10 cellular contexts compared by ENCODE assay signal in genomic region chr3:30648670-30649357, GRCh38. TPM values are rescaled to one million over a fixed set of nuclear protein-coding genes. Genes with fewer than 3 reads are reported as not detected.
DNase-seq lines count a peak whose midpoint lies in the region; ATAC-seq, FAIRE-seq and TF ChIP-seq lines count a peak whose summit lies in the region.
"Had no signal": no experiment of that assay in that cellular context is flagged by ENCODE, and none has a peak within 500 bp of the region (broad histone marks: within the 10 kb centered on the region; RNA-seq: fewer than 3 reads in every experiment).

No MANE protein-coding gene starts in this region.

- H3K27me3 ChIP-seq in OCI-LY3 (ENCODE audit: low read depth, low read length) (peaks cover 42% of the 10 kb centered on the region), esophagus muscularis mucosa (no peaks in the 10 kb centered on the region), skeletal muscle tissue (ENCODE audit: control insufficient read depth in 3 of 3, insufficient read depth in 3 of 3, low read length in 3 of 3) (no peaks in the 10 kb centered on the region)
- H3K27me3 ChIP-seq: pancreas had no signal

- no peak for TF ChIP-seq POLR2A in GM12891 (IDR thresholded peaks at IDR 0.05; ENCODE audit: low read depth, low read length)
- TF ChIP-seq POLR2A in esophagus muscularis mucosa (IDR thresholded peaks at IDR 0.05; ENCODE audit: low read depth) = no peak
- TF ChIP-seq POLR2A in GM18505 (IDR thresholded peaks at IDR 0.05; ENCODE audit: borderline replicate concordance, extremely low read depth, insufficient read depth, insufficient read length) = no peak

- H3K79me2 ChIP-seq in OCI-LY3 (ENCODE audit: low read length) = peaks cover 4% of the 10 kb centered on the region; the same call in 1 of the 2 replicates

- no peak for DNase-seq in GM12891 (ENCODE audit: insufficient read length, low spot score)
- DNase-seq in esophagus muscularis mucosa (ENCODE audit: extremely low spot score) = no peak
- no peak for DNase-seq in NCI-H82 treated with DMSO at 0.1 percent for 48 hours (lab: John Stamatoyannopoulos, UW; ENCODE audit: unreplicated experiment)
- DNase-seq: activated gamma-delta T cell, NCI-H82, pancreas had no signal

- ATAC-seq in GM18505 (IDR thresholded peaks at IDR 0.05; ENCODE audit: unreplicated experiment) (no peak), HG03571 (IDR thresholded peaks at IDR 0.05; ENCODE audit: unreplicated experiment) (no peak)

- no peak overlapping the region for H3K27ac ChIP-seq in OCI-LY3 (ENCODE audit: low read length)
- peak overlapping the region; percentile 36 to 62 (median 59) for H3K27ac ChIP-seq in esophagus muscularis mucosa (replicated peaks in 1 of 4)
- H3K27ac ChIP-seq in skeletal muscle tissue (ENCODE audit: low read depth, low read length) = peak overlapping the region; percentile 28

- H2AFZ ChIP-seq in OCI-LY3 (ENCODE audit: low read depth, low read length) = no peak overlapping the region

- peaks cover 9% of the 10 kb centered on the region; the same call in 1 of the 2 replicates for H4K20me1 ChIP-seq in OCI-LY3 (ENCODE audit: insufficient read depth, low read length)

- 91% methylated on average over 5 of the region's 5 CpGs for WGBS in esophagus muscularis mucosa

- FAIRE-seq in GM12891 (lab: Jason Lieb, UNC) = peak; percentile 9
- FAIRE-seq: pancreas had no signal

- TF ChIP-seq CTCF in OCI-LY3 (IDR thresholded peaks at IDR 0.05; ENCODE audit: low read depth, low read length) (no peak), esophagus muscularis mucosa (IDR thresholded peaks at IDR 0.05) (no peak)

- H3K4me2 ChIP-seq in OCI-LY3 (ENCODE audit: low read length) = peak overlapping the region; percentile 45

- H3K9me3 ChIP-seq in OCI-LY3 (ENCODE audit: insufficient read depth, low read length) (no peaks in the 10 kb centered on the region), esophagus muscularis mucosa (no peaks in the 10 kb centered on the region), skeletal muscle tissue (ENCODE audit: control insufficient read depth in 3 of 3, low read length in 3 of 3) (no peaks in the 10 kb centered on the region)
- H3K9me3 ChIP-seq: pancreas had no signal

- H3K9ac ChIP-seq in OCI-LY3 (ENCODE audit: low read length) (no peak overlapping the region), skeletal muscle tissue (ENCODE audit: low read depth in 1 of 3, low read length in 3 of 3) (no peak overlapping the region)

- H3K4me3 ChIP-seq in OCI-LY3 (ENCODE audit: low read length) (no peak overlapping the region), esophagus muscularis mucosa (no peak overlapping the region), skeletal muscle tissue (ENCODE audit: low read length in 3 of 3) (no peak overlapping the region)
- H3K4me3 ChIP-seq: pancreas had no signal

- H3K36me3 ChIP-seq in OCI-LY3 (replicated peaks; ENCODE audit: low read depth, low read length) (peaks cover 52% of the 10 kb centered on the region), esophagus muscularis mucosa (peaks cover 45 to 92% (median 71%) of the 10 kb centered on the region in 4 donors), skeletal muscle tissue (ENCODE audit: control insufficient read depth in 3 of 3, insufficient read depth in 3 of 3, low read length in 3 of 3) (peaks cover 11 to 55% (median 34%) of the 10 kb centered on the region in 3 donors)

- intact Hi-C loops in esophagus muscularis mucosa (cut with DNase I) = no loop called here

- peaks cover 31% of the 10 kb centered on the region for H3K4me1 ChIP-seq in OCI-LY3 (ENCODE audit: low read length)
- peaks cover 44 to 77% (median 68%) of the 10 kb centered on the region in 4 donors for H3K4me1 ChIP-seq in esophagus muscularis mucosa
- H3K4me1 ChIP-seq in skeletal muscle tissue (ENCODE audit: control insufficient read depth in 3 of 3, insufficient read depth in 3 of 3, low read length in 3 of 3) = peaks cover 4 to 32% (median 20%) of the 10 kb centered on the region in 3 donors

- TF ChIP-seq EP300 in esophagus muscularis mucosa (IDR thresholded peaks at IDR 0.05) = no peak

TF ChIP-seq in GM12891, 5 proteins besides CTCF, POLR2A, EP300 and RAD21:
- no peak for TF ChIP-seq SPI1 (IDR thresholded peaks at IDR 0.05; ENCODE audit: low read depth, low read length)
- no peak for TF ChIP-seq PAX5 (IDR thresholded peaks at IDR 0.05; ENCODE audit: insufficient read depth, low read length, severe bottlenecking)
- no peak for TF ChIP-seq POU2F2 (IDR thresholded peaks at IDR 0.05; ENCODE audit: low read depth, low read length)
- TF ChIP-seq TAF1 (IDR thresholded peaks at IDR 0.05; ENCODE audit: low read depth, low read length) = no peak
- no peak for TF ChIP-seq POLR2AphosphoS5 (IDR thresholded peaks at IDR 0.05; ENCODE audit: low read depth, low read length)

RNA-seq across cellular contexts. Expression of gene TGFBR2, which starts 42.4 kb away (rescaled TPM):
- 0.08 TPM for polyA plus RNA-seq in GM12891 (2012; ENCODE audit: low read depth, missing spikeins)
- 100 to 1,000 TPM; 202 to 292 (median 261) TPM for total RNA-seq in esophagus muscularis mucosa
- total RNA-seq in skeletal muscle tissue = 44.9 TPM
